1 cellular context compared by ENCODE assay signal in genomic region chr11:94934836-94935235, GRCh38.
A peak's percentile ranks its signal among the peaks of the same experiment; 100 is the strongest.
TF ChIP-seq lines count a peak whose summit lies in the region.

No MANE protein-coding gene starts in this region.

TF ChIP-seq in endothelial cell of umbilical vein, 7 proteins besides CTCF, POLR2A, EP300 and RAD21:
- TF ChIP-seq FOS (IDR thresholded peaks at IDR 0.05; ENCODE audit: borderline replicate concordance, insufficient read depth, low read length) (peak; percentile 15), POLR2AphosphoS5 (IDR thresholded peaks at IDR 0.05; ENCODE audit: insufficient read depth, low read depth, low read length) (peak; percentile 67), JUN (IDR thresholded peaks at IDR 0.05; ENCODE audit: borderline replicate concordance, insufficient read depth, insufficient read length, low read depth) (no peak), GATA2 (IDR thresholded peaks at IDR 0.05; ENCODE audit: insufficient read depth, insufficient read length, low read depth, low read length) (peak; percentile 70)
